ENCODE assay signal across 7 cellular contexts in genomic region chr12:6764011-6764828, GRCh38. TPM values are rescaled to one million over a fixed set of nuclear protein-coding genes. Genes with fewer than 3 reads are reported as not detected.
DNase-seq lines count a peak whose midpoint lies in the region; ATAC-seq and TF ChIP-seq lines count a peak whose summit lies in the region.

No MANE protein-coding gene starts in this region.

- H3K9ac ChIP-seq in PC-3 (ENCODE audit: low read length), result no peak overlapping the region

- TF ChIP-seq CTCF in GM10248 (IDR thresholded peaks at IDR 0.05; ENCODE audit: control extremely low read depth, extremely low read depth, low read depth, missing control alignments) (no peak), GM23338 (conservative IDR thresholded peaks at IDR 0.05; ENCODE audit: low read depth in 2 of 2) (no peak), PC-3 (conservative IDR thresholded peaks at IDR 0.05; ENCODE audit: low read depth, low read length) (no peak), osteoblast (IDR thresholded peaks at IDR 0.05; ENCODE audit: extremely low read depth, low read depth, low read length) (no peak)

- H3K27ac Mint-ChIP-seq in GM23338, result peak overlapping the region; percentile 85

- H3K79me2 ChIP-seq in GM23338 (replicated peaks; ENCODE audit: insufficient read depth) (peaks cover 20% of the 10 kb centered on the region), PC-3 (ENCODE audit: low read length) (peaks cover 24% of the 10 kb centered on the region), osteoblast (ENCODE audit: insufficient read depth, low read length) (peaks cover 24% of the 10 kb centered on the region)

- H3K4me1 Mint-ChIP-seq in GM23338, result peaks cover 46% of the 10 kb centered on the region

- ATAC-seq in GM23338, result peak; percentile 59
- ATAC-seq in PC-3, result peak; percentile 69

- POLR2A ChIA-PET in GM10248 (lab: Yijun Ruan, JAX), result interaction anchor here (1.2 kb wide), 1 partner anchor 11 kb away, joined by 5 read pairs; the partner anchor contains the start of gene MLF2
- POLR2A ChIA-PET in PC-3 (lab: Charles Lee; ENCODE audit: unreplicated experiment), result no interaction called here

- DNase-seq in GM10248 (ENCODE audit: extremely low spot score), result peak; percentile 96
- peak; percentile 99 for DNase-seq in GM23338 (ENCODE audit: low spot score)
- DNase-seq in KBM-7, result peak; percentile 91
- peak; percentile 92 for DNase-seq in PC-3
- DNase-seq in amygdala (lab: John Stamatoyannopoulos, UW), result peak in 55 of 56 donors; percentile 49 to 99 (median 87)
- DNase-seq in cardiac septum (ENCODE audit: low spot score), result peak; percentile 96
- peak; percentile 98 for DNase-seq in osteoblast (ENCODE audit: insufficient read length, low spot score, missing footprints)

- H3K4me2 ChIP-seq in GM23338 (peak overlapping the region; percentile 75; the same call in 1 of the 2 replicates), PC-3 (ENCODE audit: low read length) (peak overlapping the region; percentile 75), osteoblast (ENCODE audit: insufficient read depth, low read length) (peak overlapping the region; percentile 79)

- H3K9me3 ChIP-seq in PC-3 (ENCODE audit: low read length), result no peaks in the 10 kb centered on the region
- no peaks in the 10 kb centered on the region for H3K9me3 ChIP-seq in osteoblast (ENCODE audit: low read depth, low read length)

- peaks cover 41% of the 10 kb centered on the region for H3K27me3 Mint-ChIP-seq in GM23338 (ENCODE audit: insufficient read depth, low read depth, poor library complexity)

- peak overlapping the region; percentile 50 for H3K4me3 Mint-ChIP-seq in GM23338

- in situ Hi-C loops in KBM-7 (cut with MboI; ENCODE audit: low pct_unique_long_range_greater_than_20kb, low sequenced_read_pairs), result no loop called here

- H3K9me3 Mint-ChIP-seq in GM23338, result no peaks in the 10 kb centered on the region; the same call in 1 of the 3 replicates

- H4K20me1 ChIP-seq in GM23338 (replicated peaks; ENCODE audit: insufficient read depth) (peaks cover 12% of the 10 kb centered on the region), PC-3 (ENCODE audit: low read length) (no peaks in the 10 kb centered on the region; the same call in 1 of the 2 replicates), osteoblast (ENCODE audit: insufficient read depth, low read length) (peaks cover 14% of the 10 kb centered on the region)

- H3K4me1 ChIP-seq in GM23338 (ENCODE audit: insufficient read depth), result peaks cover 28% of the 10 kb centered on the region
- peaks cover 36% of the 10 kb centered on the region for H3K4me1 ChIP-seq in PC-3 (ENCODE audit: insufficient read depth, low read length)
- H3K4me1 ChIP-seq in osteoblast (ENCODE audit: insufficient read depth, low read length), result peaks cover 38% of the 10 kb centered on the region

- H3K36me3 Mint-ChIP-seq in GM23338 (ENCODE audit: low read depth), result no peaks in the 10 kb centered on the region; the same call in 2 of the 3 replicates

- H3K36me3 ChIP-seq in GM23338 (ENCODE audit: insufficient read depth), result no peaks in the 10 kb centered on the region
- H3K36me3 ChIP-seq in PC-3 (ENCODE audit: low read depth, low read length), result no peaks in the 10 kb centered on the region
- no peaks in the 10 kb centered on the region for H3K36me3 ChIP-seq in osteoblast (ENCODE audit: insufficient read depth, low read length)

- H3K27me3 ChIP-seq in GM23338 (ENCODE audit: insufficient read depth) (peaks cover 12% of the 10 kb centered on the region; the same call in 1 of the 2 replicates), PC-3 (ENCODE audit: low read length) (no peaks in the 10 kb centered on the region), osteoblast (ENCODE audit: insufficient read depth, low read length) (no peaks in the 10 kb centered on the region)

- intact Hi-C loops in PC-3 (cut with micrococcal nuclease), result no loop called here
- intact Hi-C loops in cardiac septum (cut with DNase I), result no loop called here

- BruUV-seq in PC-3 (replicated peaks; lab: Mats Ljungman, UMichigan), result no TSS peak

- H3K9me2 ChIP-seq in GM23338 (ENCODE audit: insufficient read depth), result peaks cover 13% of the 10 kb centered on the region
- no peaks in the 10 kb centered on the region for H3K9me2 ChIP-seq in PC-3 (replicated peaks; ENCODE audit: low read length)

- H2AFZ ChIP-seq in GM23338 (no peak overlapping the region), PC-3 (ENCODE audit: low read length) (peak overlapping the region; percentile 75), osteoblast (ENCODE audit: low read length) (peak overlapping the region; percentile 90)

- H3F3A ChIP-seq in GM23338 (replicated peaks; ENCODE audit: low read depth) (peaks cover 28% of the 10 kb centered on the region), PC-3 (ENCODE audit: low read length, unreplicated experiment) (no peaks in the 10 kb centered on the region)

- peak overlapping the region; percentile 83 for H3K27ac ChIP-seq in GM23338 (ENCODE audit: low read depth)
- peak overlapping the region; percentile 5; the same call in 1 of the 2 replicates for H3K27ac ChIP-seq in PC-3 (ENCODE audit: low read length)
- peak overlapping the region; percentile 78 for H3K27ac ChIP-seq in osteoblast (ENCODE audit: low read depth, low read length)

- CTCF ChIA-PET in GM10248 (lab: Yijun Ruan, JAX) (interaction anchor here (1.1 to 8.0 kb wide), 4 partner anchors 11 to 15 kb away, joined by 3 to 117 read pairs (median 46); partner anchors contain the start of gene MLF2), PC-3 (lab: Charles Lee) (no interaction called here)

- peak overlapping the region; percentile 98; the same call in 1 of the 2 replicates for H3K4me3 ChIP-seq in GM23338
- H3K4me3 ChIP-seq in PC-3 (ENCODE audit: low read length), result peak overlapping the region; percentile 38; the same call in 1 of the 2 replicates
- H3K4me3 ChIP-seq in osteoblast (ENCODE audit: insufficient read depth, low read length), result peak overlapping the region; percentile 64

TF ChIP-seq in GM23338, 12 proteins besides CTCF, POLR2A, EP300 and RAD21:
- peak; percentile 12; the same call in 1 of the 2 replicates for TF ChIP-seq CREB1 (CRISPR knock-in tag; IDR thresholded peaks at IDR 0.05; ENCODE audit: low read depth)
- TF ChIP-seq EZH2phosphoT487 (IDR thresholded peaks at IDR 0.05; ENCODE audit: unreplicated experiment), result no peak
- TF ChIP-seq POLR2AphosphoS5 (IDR thresholded peaks at IDR 0.05; ENCODE audit: low read depth), result peak; percentile 64
TF ChIP-seq in GM23338: peak in this region for 2.

RNA-seq across cellular contexts. Expression of gene PTMS, which starts 1.9 kb away (rescaled TPM):
- 82.4 and 111 TPM in 2 replicates for total RNA-seq in GM23338 (2014; rRNA removed; shearing (Covaris generic))
- 238 and 270 TPM in 2 replicates for polyA plus RNA-seq in GM23338 (2016; fragmentation: Nextera tagmentation; extraction: Ambion mirVana)
- total RNA-seq in PC-3 (2014; rRNA removed) (46.4 and 84.7 TPM in 2 replicates), cardiac septum (234 TPM), osteoblast (70.4 and 72.7 TPM in 2 replicates)

RNA-seq across cellular contexts. Expression of gene LAG3, which starts 8.1 kb away (rescaled TPM):
- total RNA-seq in GM23338 (2014; rRNA removed; shearing (Covaris generic)), result 1.0 and 4.7 TPM in 2 replicates
- 3.7 and 3.9 TPM in 2 replicates for polyA plus RNA-seq in GM23338 (2016; fragmentation: Nextera tagmentation; extraction: Ambion mirVana)
- total RNA-seq in PC-3 (2014; rRNA removed) (0.40 and 0.58 TPM in 2 replicates), cardiac septum (0.57 TPM), osteoblast (not detected in 2 replicates)

RNA-seq across cellular contexts. Expression of gene MLF2, which starts 11.3 kb away (rescaled TPM):
- total RNA-seq in GM23338 (2014; rRNA removed; shearing (Covaris generic)), result 289 and 292 TPM in 2 replicates
- polyA plus RNA-seq in GM23338 (2016; fragmentation: Nextera tagmentation; extraction: Ambion mirVana), result 280 and 283 TPM in 2 replicates
- total RNA-seq in PC-3 (2014; rRNA removed), result 222 and 248 TPM in 2 replicates
- 135 TPM for total RNA-seq in cardiac septum
- total RNA-seq in osteoblast, result 118 and 138 TPM in 2 replicates

RNA-seq across cellular contexts. Expression of gene CD4, which starts 25.1 kb away (rescaled TPM):
- 1.5 and 2.2 TPM in 2 replicates for total RNA-seq in GM23338 (2014; rRNA removed; shearing (Covaris generic))
- 2.0 and 2.1 TPM in 2 replicates for polyA plus RNA-seq in GM23338 (2016; fragmentation: Nextera tagmentation; extraction: Ambion mirVana)
- total RNA-seq in PC-3 (2014; rRNA removed), result 0.23 TPM in 1 of 2 replicates, not detected in the other
- total RNA-seq in cardiac septum, result 3.8 TPM
- total RNA-seq in osteoblast, result 10.9 and 15.0 TPM in 2 replicates

RNA-seq across cellular contexts. Expression of gene COPS7A, which starts 40.4 kb away (rescaled TPM):
- total RNA-seq in GM23338 (2014; rRNA removed; shearing (Covaris generic)), result 51.9 and 53.9 TPM in 2 replicates
- 36.9 and 37.7 TPM in 2 replicates for polyA plus RNA-seq in GM23338 (2016; fragmentation: Nextera tagmentation; extraction: Ambion mirVana)
- total RNA-seq in PC-3 (2014; rRNA removed) (82.3 and 86.9 TPM in 2 replicates), cardiac septum (64.7 TPM), osteoblast (91.9 and 98.8 TPM in 2 replicates)

Comparison
In these comparisons a context has a peak if more than half of its experiments do, and no peak if none do; other contexts are left out.
1. Peak in every context shown above with its lines: DNase-seq, ATAC-seq, H3K4me3 ChIP-seq and H3K27ac ChIP-seq.
2. H3K27ac ChIP-seq: peak in every context shown above with its lines; median percentile 83 in GM23338; 78 in osteoblast; 5 in PC-3.
3. H3K4me3 ChIP-seq: peak in every context shown above with its lines; median percentile 98 in GM23338; 64 in osteoblast; 38 in PC-3.